Comparison of ENCODE assay signal across 33 cellular contexts in genomic region chr6:165389534-165389933, GRCh38.
"Had no signal": no experiment of that assay in that cellular context is flagged by ENCODE, and none has a peak within 500 bp of the region (broad histone marks: within the 10 kb centered on the region; RNA-seq: fewer than 3 reads in every experiment).

No MANE protein-coding gene starts in this region.

- H3K27ac ChIP-seq: adrenal gland, body of pancreas, brain microvascular endothelial cell, breast epithelium, VCaP had no signal

- H3K27me3 ChIP-seq: adrenal gland, body of pancreas, brain microvascular endothelial cell, breast epithelium had no signal

- H3K4me1 ChIP-seq: adrenal gland, body of pancreas, breast epithelium had no signal

- H3K36me3 ChIP-seq: adrenal gland, brain microvascular endothelial cell, breast epithelium had no signal

- DNase-seq: activated B cell treated with CpG ODN at 0.5 μM for 24 hours; activated CD4-positive, alpha-beta memory T cell treated with anti-CD3 and anti-CD28 coated beads for 36 hours; activated CD4-positive, alpha-beta T cell treated with anti-CD3 and anti-CD28 coated beads for 4 hours; activated CD4-positive, alpha-beta T cell treated with anti-CD3 and anti-CD28 coated beads, Interleukin-2, amount 10 ng/mL, durations not matched to agents 24 days and 14 days; activated CD4-positive, alpha-beta T cell treated with anti-CD3 and anti-CD28 coated beads, Interleukin-2, amount 50 U/mL, for 1 hour; activated CD4-positive, alpha-beta T cell treated with anti-CD3 and anti-CD28 coated beads, Interleukin-2, amount 50 U/mL, for 4 hours; activated CD4-positive, CD25-positive, alpha-beta regulatory T cell treated with anti-CD3 and anti-CD28 coated beads, Interleukin-2, amount 50 U/mL, for 72 hours; activated CD8-positive, alpha-beta memory T cell treated with anti-CD3 and anti-CD28 coated beads, Interleukin-2, amount 50 U/mL, for 4 hours; activated CD8-positive, alpha-beta T cell treated with anti-CD3 and anti-CD28 coated beads for 36 hours; activated effector memory CD4-positive, alpha-beta T cell treated with anti-CD3 and anti-CD28 coated beads, Interleukin-2, amount 50 U/mL, for 16 hours; activated gamma-delta T cell treated with Interleukin-2 at 50 U/mL for 16 hours; activated naive CD4-positive, alpha-beta T cell; activated naive CD4-positive, alpha-beta T cell treated with anti-CD3 and anti-CD28 coated beads for 36 hours; activated naive CD4-positive, alpha-beta T cell treated with anti-CD3 and anti-CD28 coated beads, Interleukin-2, amount 50 U/mL, for 16 hours; activated naive CD8-positive, alpha-beta T cell treated with anti-CD3 and anti-CD28 coated beads for 36 hours; activated T-cell treated with anti-CD3 and anti-CD28 coated beads for 4 hours; activated T-cell treated with anti-CD3 and anti-CD28 coated beads, Interleukin-2, amount 50 U/mL, for 1 hour; activated T-cell treated with anti-CD3 and anti-CD28 coated beads, Interleukin-2, amount 50 U/mL, for 4 hours; activated T-cell treated with anti-CD3 and anti-CD28 coated beads, Interleukin-2, amount 50 U/mL, for 72 hours; amniotic stem cell; aorta; body of pancreas; brain microvascular endothelial cell; central memory CD4-positive, alpha-beta T cell; T-helper 2 cell; T-helper 9 cell had no signal

- ATAC-seq: activated CD8-positive, alpha-beta T cell treated with anti-CD3 and anti-CD28 coated beads for 36 hours; activated naive CD4-positive, alpha-beta T cell treated with anti-CD3 and anti-CD28 coated beads, Interleukin-2, amount 50 U/mL, for 72 hours; activated T-cell treated with anti-CD3 and anti-CD28 coated beads, Interleukin-2, amount 50 U/mL, for 4 hours; activated T-cell treated with anti-CD3 and anti-CD28 coated beads, Interleukin-2, amount 50 U/mL, for 72 hours; activated T-helper 17 cell treated with anti-CD3 and anti-CD28 coated beads, Interleukin-2, amount 50 U/mL, for 72 hours; body of pancreas had no signal

- H3K4me3 ChIP-seq: adrenal gland, body of pancreas, breast epithelium had no signal

- H3K9me3 ChIP-seq: adrenal gland, body of pancreas, breast epithelium had no signal

- FAIRE-seq: astrocyte, TTC549 had no signal
